ENCODE assay signal across 21 cellular contexts in the genomic region with DNA sequence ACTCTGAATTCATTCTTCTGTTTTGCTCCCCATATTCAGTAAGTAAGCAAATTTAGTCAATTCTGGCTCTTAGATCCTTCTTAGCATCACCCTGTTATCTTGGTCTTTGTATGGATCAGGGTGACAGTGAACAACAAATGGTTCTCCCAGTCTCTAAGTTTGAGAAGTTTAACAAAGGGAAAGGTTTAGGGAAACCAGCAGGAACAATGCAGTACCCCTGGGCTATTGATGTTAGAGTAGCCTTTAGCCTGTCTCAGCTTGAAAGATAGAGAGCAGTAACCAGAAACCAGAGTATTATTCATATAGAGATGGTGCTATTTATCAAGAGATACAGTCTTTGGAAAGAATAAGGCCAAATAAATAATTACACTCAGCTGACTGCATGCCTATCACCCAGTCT.
"Had no signal": no experiment of that assay in that cellular context is flagged by ENCODE, and none has a peak within 500 bp of the region (broad histone marks: within the 10 kb centered on the region; RNA-seq: fewer than 3 reads in every experiment).

No MANE protein-coding gene starts in this region.

- H3K27me3 ChIP-seq: gastroesophageal sphincter, heart left ventricle, hepatocyte, left lung, right lobe of liver, suprapubic skin, transverse colon, upper lobe of right lung, uterus had no signal

- H3K4me2 ChIP-seq: hepatocyte had no signal

- H3K4me1 ChIP-seq: gastroesophageal sphincter, heart left ventricle, left lung, parathyroid adenoma, right lobe of liver, suprapubic skin, transverse colon, upper lobe of right lung, uterus had no signal

- H3K4me1 Mint-ChIP-seq: natural killer cell; stimulated activated naive B cell treated with anti-CD40 and anti-IgM and Interleukin-4, amounts not matched to agents 10 μg/mL and 1 μg/mL and 100 μg/mL, for 72 hours; stimulated activated naive CD8-positive, alpha-beta T cell treated with anti-CD3 and anti-CD28 coated beads, Interleukin-15, amount 100 ng/mL, for 72 hours had no signal

- H3K9me3 ChIP-seq: gastroesophageal sphincter, right lobe of liver, transverse colon, upper lobe of right lung, uterus had no signal

- H3K79me2 ChIP-seq: hepatocyte, parathyroid adenoma had no signal

- H3K27me3 Mint-ChIP-seq: effector memory CD8-positive, alpha-beta T cell; progenitor cell of endocrine pancreas; stimulated activated naive B cell treated with anti-CD40 and anti-IgM and Interleukin-4, amounts not matched to agents 10 μg/mL and 1 μg/mL and 100 μg/mL, for 72 hours; stimulated activated naive CD8-positive, alpha-beta T cell treated with anti-CD3 and anti-CD28 coated beads, Interleukin-15, amount 100 ng/mL, for 72 hours had no signal

- H3K36me3 Mint-ChIP-seq: stimulated activated naive B cell treated with anti-CD40 and anti-IgM and Interleukin-4, amounts not matched to agents 10 μg/mL and 1 μg/mL and 100 μg/mL, for 72 hours had no signal

- FAIRE-seq: islet of Langerhans had no signal

- H3K27ac Mint-ChIP-seq: effector memory CD8-positive, alpha-beta T cell; natural killer cell; progenitor cell of endocrine pancreas; stimulated activated naive B cell treated with anti-CD40 and anti-IgM and Interleukin-4, amounts not matched to agents 10 μg/mL and 1 μg/mL and 100 μg/mL, for 72 hours; stimulated activated naive CD8-positive, alpha-beta T cell treated with anti-CD3 and anti-CD28 coated beads, Interleukin-15, amount 100 ng/mL, for 72 hours had no signal

- H2AFZ ChIP-seq: hepatocyte, parathyroid adenoma had no signal

- H3K27ac ChIP-seq: gastroesophageal sphincter, heart left ventricle, hepatocyte, left lung, parathyroid adenoma, right lobe of liver, suprapubic skin, transverse colon, upper lobe of right lung, uterus had no signal

- DNase-seq: cortex of kidney; effector memory CD8-positive, alpha-beta T cell; heart left ventricle; left cardiac atrium; left lung; natural killer cell; right lobe of liver; small intestine; stimulated activated CD4-positive, alpha-beta T cell treated with anti-CD3 and anti-CD28 coated beads, Interleukin-15, amount 100 ng/mL, for 24 hours; stimulated activated CD4-positive, alpha-beta T cell treated with anti-CD3 and anti-CD28 coated beads, Interleukin-2, amount 100 ng/mL, for 48 hours; stimulated activated naive B cell treated with anti-CD40 and anti-IgM and Interleukin-4, amounts not matched to agents 10 μg/mL and 1 μg/mL and 100 μg/mL, for 72 hours; stimulated activated naive CD8-positive, alpha-beta T cell treated with anti-CD3 and anti-CD28 coated beads, Interleukin-15, amount 100 ng/mL, for 72 hours; transverse colon; upper lobe of right lung; uterus had no signal

- H3K36me3 ChIP-seq: gastroesophageal sphincter, heart left ventricle, left lung, right lobe of liver, suprapubic skin, transverse colon, upper lobe of right lung, uterus had no signal

- H3K9ac ChIP-seq: parathyroid adenoma had no signal

- H3K4me3 Mint-ChIP-seq: effector memory CD8-positive, alpha-beta T cell; natural killer cell; stimulated activated naive B cell treated with anti-CD40 and anti-IgM and Interleukin-4, amounts not matched to agents 10 μg/mL and 1 μg/mL and 100 μg/mL, for 72 hours; stimulated activated naive CD8-positive, alpha-beta T cell treated with anti-CD3 and anti-CD28 coated beads, Interleukin-15, amount 100 ng/mL, for 72 hours had no signal

- H3K4me3 ChIP-seq: gastroesophageal sphincter, heart left ventricle, hepatocyte, left lung, right lobe of liver, suprapubic skin, transverse colon, upper lobe of right lung, uterus had no signal
